1 cellular context compared by ENCODE assay signal in genomic region chrY:12661607-12661973, GRCh38.
TF ChIP-seq lines count a peak whose summit lies in the region.

No MANE protein-coding gene starts in this region.

TF ChIP-seq in liver, 16 proteins besides CTCF, POLR2A, EP300 and RAD21 (continued from another document):
- TF ChIP-seq, protein P1, sequence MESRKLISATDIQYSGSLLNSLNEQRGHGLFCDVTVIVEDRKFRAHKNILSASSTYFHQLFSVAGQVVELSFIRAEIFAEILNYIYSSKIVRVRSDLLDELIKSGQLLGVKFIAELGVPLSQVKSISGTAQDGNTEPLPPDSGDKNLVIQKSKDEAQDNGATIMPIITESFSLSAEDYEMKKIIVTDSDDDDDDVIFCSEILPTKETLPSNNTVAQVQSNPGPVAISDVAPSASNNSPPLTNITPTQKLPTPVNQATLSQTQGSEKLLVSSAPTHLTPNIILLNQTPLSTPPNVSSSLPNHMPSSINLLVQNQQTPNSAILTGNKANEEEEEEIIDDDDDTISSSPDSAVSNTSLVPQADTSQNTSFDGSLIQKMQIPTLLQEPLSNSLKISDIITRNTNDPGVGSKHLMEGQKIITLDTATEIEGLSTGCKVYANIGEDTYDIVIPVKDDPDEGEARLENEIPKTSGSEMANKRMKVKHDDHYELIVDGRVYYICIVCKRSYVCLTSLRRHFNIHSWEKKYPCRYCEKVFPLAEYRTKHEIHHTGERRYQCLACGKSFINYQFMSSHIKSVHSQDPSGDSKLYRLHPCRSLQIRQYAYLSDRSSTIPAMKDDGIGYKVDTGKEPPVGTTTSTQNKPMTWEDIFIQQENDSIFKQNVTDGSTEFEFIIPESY (IDR thresholded peaks at IDR 0.05), result no peak
- TF ChIP-seq RXRA (IDR thresholded peaks at IDR 0.05) (no peak), TAF1 (conservative IDR thresholded peaks at IDR 0.05) (no peak), YY1 (IDR thresholded peaks at IDR 0.05) (no peak), HNF4A (conservative IDR thresholded peaks at IDR 0.05) (no peak), NR2F2 (IDR thresholded peaks at IDR 0.05) (no peak), REST (IDR thresholded peaks at IDR 0.05) (no peak), FOXA2 (IDR thresholded peaks at IDR 0.05) (no peak), EGR1 (IDR thresholded peaks at IDR 0.05; ENCODE audit: low read depth in 2 of 2) (no peak), GABPA (IDR thresholded peaks at IDR 0.05 in 1 of 2, conservative IDR thresholded peaks at IDR 0.05 in 1 of 2) (no peak), JUND (IDR thresholded peaks at IDR 0.05) (no peak), ATF3 (IDR thresholded peaks at IDR 0.05) (no peak), SP1 (IDR thresholded peaks at IDR 0.05) (no peak)
- TF ChIP-seq, protein P2, sequence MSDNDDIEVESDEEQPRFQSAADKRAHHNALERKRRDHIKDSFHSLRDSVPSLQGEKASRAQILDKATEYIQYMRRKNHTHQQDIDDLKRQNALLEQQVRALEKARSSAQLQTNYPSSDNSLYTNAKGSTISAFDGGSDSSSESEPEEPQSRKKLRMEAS (IDR thresholded peaks at IDR 0.05), result no peak
